8 cellular contexts compared by ENCODE assay signal in the genomic region with DNA sequence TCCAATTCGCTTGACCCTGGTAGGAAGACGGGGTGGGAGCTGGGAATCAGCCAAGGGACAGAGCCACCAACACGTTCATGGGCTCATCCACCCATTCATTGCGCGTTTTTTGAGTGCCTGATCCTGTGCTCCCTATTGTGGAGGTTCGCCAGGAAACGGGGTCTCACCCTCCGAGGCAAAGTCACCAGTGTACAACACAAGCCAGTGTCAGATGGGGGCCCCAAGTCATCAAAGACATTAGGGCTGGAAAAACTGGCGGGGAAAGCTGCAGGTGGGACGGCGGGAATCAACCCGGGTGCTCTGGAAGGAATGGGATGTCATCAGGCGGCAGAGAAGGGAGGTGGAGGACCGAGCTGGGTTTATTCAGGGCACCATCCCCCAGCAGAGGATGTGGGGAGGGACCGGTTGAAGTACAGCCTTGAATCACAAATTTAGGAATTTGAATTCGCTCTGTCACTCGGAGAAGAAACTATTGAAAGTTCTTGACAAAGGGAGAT. TPM values are rescaled to one million over a fixed set of nuclear protein-coding genes. Genes with fewer than 3 reads are reported as not detected.
DNase-seq lines count a peak whose midpoint lies in the region; ATAC-seq and TF ChIP-seq lines count a peak whose summit lies in the region.

No MANE protein-coding gene starts in this region.

- no peaks in the 10 kb centered on the region for H3K9me3 Mint-ChIP-seq in activated T-helper 1 cell treated with anti-CD3 and anti-CD28 coated beads, Interleukin-12 subunit alpha, Interleukin-12 subunit beta, Interleukin-2, Interleukin-4 antibody, amounts not matched to agents 30 ng/mL and 10 ng/mL and 1 ng/mL, durations not matched to agents 14 hours and 24 hours and 36 hours

- no peaks in the 10 kb centered on the region for H3K27me3 ChIP-seq in GM06990 (replicated peaks; ENCODE audit: control insufficient read depth, insufficient read depth, low read length)
- H3K27me3 ChIP-seq in right atrium auricular region, result no peaks in the 10 kb centered on the region
- H3K27me3 ChIP-seq in psoas muscle (ENCODE audit: insufficient read depth in 3 of 3, low read length in 2 of 3), result peaks cover 0 to 56% (median 8%) of the 10 kb centered on the region in 3 donors

- ATAC-seq in psoas muscle (peak in 2 of 4 donors; percentile 5 to 34), GM19023 (IDR thresholded peaks at IDR 0.05; ENCODE audit: unreplicated experiment) (no peak), HG02759 (IDR thresholded peaks at IDR 0.05; ENCODE audit: unreplicated experiment) (no peak)

- no peak overlapping the region for H3K27ac Mint-ChIP-seq in activated T-helper 1 cell treated with anti-CD3 and anti-CD28 coated beads, Interleukin-12 subunit alpha, Interleukin-12 subunit beta, Interleukin-2, Interleukin-4 antibody, amounts not matched to agents 30 ng/mL and 10 ng/mL and 1 ng/mL, durations not matched to agents 14 hours and 24 hours and 36 hours

- TF ChIP-seq CTCF in GM06990 (IDR thresholded peaks at IDR 0.05; ENCODE audit: insufficient read depth, low read length, poor library complexity, severe bottlenecking) (no peak), right atrium auricular region (IDR thresholded peaks at IDR 0.05) (no peak), psoas muscle (IDR thresholded peaks at IDR 0.05) (no peak)

- peaks cover 29% of the 10 kb centered on the region for H3K4me1 Mint-ChIP-seq in activated T-helper 1 cell treated with anti-CD3 and anti-CD28 coated beads, Interleukin-12 subunit alpha, Interleukin-12 subunit beta, Interleukin-2, Interleukin-4 antibody, amounts not matched to agents 30 ng/mL and 10 ng/mL and 1 ng/mL, durations not matched to agents 14 hours and 24 hours and 36 hours (ENCODE audit: low read depth)

- H3K4me3 Mint-ChIP-seq in activated T-helper 1 cell treated with anti-CD3 and anti-CD28 coated beads, Interleukin-12 subunit alpha, Interleukin-12 subunit beta, Interleukin-2, Interleukin-4 antibody, amounts not matched to agents 30 ng/mL and 10 ng/mL and 1 ng/mL, durations not matched to agents 14 hours and 24 hours and 36 hours, result peak overlapping the region; percentile 52

- peak overlapping the region; percentile 99 for H3K27ac ChIP-seq in right atrium auricular region
- H3K27ac ChIP-seq in psoas muscle, result peak overlapping the region; percentile 80

- peaks cover 54% of the 10 kb centered on the region for H3K27me3 Mint-ChIP-seq in activated T-helper 1 cell treated with anti-CD3 and anti-CD28 coated beads, Interleukin-12 subunit alpha, Interleukin-12 subunit beta, Interleukin-2, Interleukin-4 antibody, amounts not matched to agents 30 ng/mL and 10 ng/mL and 1 ng/mL, durations not matched to agents 14 hours and 24 hours and 36 hours (ENCODE audit: insufficient read depth)

- H3K9me3 ChIP-seq in right atrium auricular region (peaks cover 0 to 9% of the 10 kb centered on the region in 2 donors), psoas muscle (peaks cover 7% of the 10 kb centered on the region)

- intact Hi-C loops in activated T-helper 1 cell treated with anti-CD3 and anti-CD28 coated beads, Interleukin-12 subunit alpha, Interleukin-12 subunit beta, Interleukin-2, Interleukin-4 antibody, amounts not matched to agents 30 ng/mL and 10 ng/mL and 1 ng/mL, durations not matched to agents 14 hours and 24 hours and 36 hours (cut with micrococcal nuclease), result loop anchor here (1.0 to 5.0 kb wide), 3 partner anchors 7 to 563 kb away; a partner anchor contains a TSS
- intact Hi-C loops in psoas muscle (cut with DNase I), result no loop called here

- H3K4me1 ChIP-seq in right atrium auricular region (peaks cover 0 to 54% of the 10 kb centered on the region in 2 donors), psoas muscle (no peaks in the 10 kb centered on the region)

- peak overlapping the region; percentile 84 for H3K4me3 ChIP-seq in GM06990 (replicated peaks; ENCODE audit: low read depth, low read length)
- H3K4me3 ChIP-seq in right atrium auricular region, result peak overlapping the region; percentile 90 to 97
- peak overlapping the region; percentile 76 for H3K4me3 ChIP-seq in psoas muscle

- DNase-seq in GM06990 (ENCODE audit: extremely low read depth, insufficient read length), result no peak
- DNase-seq in activated T-helper 1 cell treated with anti-CD3 and anti-CD28 coated beads, Interleukin-12 subunit alpha, Interleukin-12 subunit beta, Interleukin-2, Interleukin-4 antibody, amounts not matched to agents 30 ng/mL and 10 ng/mL and 1 ng/mL, durations not matched to agents 14 hours and 24 hours and 36 hours (ENCODE audit: low spot score), result no peak
- DNase-seq in right atrium auricular region (ENCODE audit: low spot score), result no peak
- no peak for DNase-seq in psoas muscle
- no peak for DNase-seq in DMS 273 treated with DMSO at 0.1 percent for 48 hours (lab: John Stamatoyannopoulos, UW)
- no peak for DNase-seq in NCI-H2029 (lab: John Stamatoyannopoulos, UW)

- no peaks in the 10 kb centered on the region for H3K36me3 ChIP-seq in GM06990 (ENCODE audit: control insufficient read depth, insufficient read depth, low read length)
- peaks cover 21% of the 10 kb centered on the region for H3K36me3 ChIP-seq in right atrium auricular region
- no peaks in the 10 kb centered on the region for H3K36me3 ChIP-seq in psoas muscle (ENCODE audit: insufficient read depth in 1 of 2, low read depth in 1 of 2)

- WGBS in psoas muscle, 3 donors, result 19 to 40% (median 23%) methylated on average over 17 of the region's 17 CpGs

- no peaks in the 10 kb centered on the region for H3K36me3 Mint-ChIP-seq in activated T-helper 1 cell treated with anti-CD3 and anti-CD28 coated beads, Interleukin-12 subunit alpha, Interleukin-12 subunit beta, Interleukin-2, Interleukin-4 antibody, amounts not matched to agents 30 ng/mL and 10 ng/mL and 1 ng/mL, durations not matched to agents 14 hours and 24 hours and 36 hours (ENCODE audit: low read depth)

RNA-seq across cellular contexts. Expression of a gene that starts 0.7 kb away (rescaled TPM):
- total RNA-seq in activated T-helper 1 cell treated with anti-CD3 and anti-CD28 coated beads, Interleukin-12 subunit alpha, Interleukin-12 subunit beta, Interleukin-2, Interleukin-4 antibody, amounts not matched to agents 30 ng/mL and 10 ng/mL and 1 ng/mL, durations not matched to agents 14 hours and 24 hours and 36 hours, result 0.44 and 0.65 TPM in 2 replicates
- 100 to 1,000 TPM in 1 of 2 donors, 10 to 100 TPM in 1; 95.1 to 112 TPM for total RNA-seq in right atrium auricular region
- 10 to 100 TPM; 12.0 to 31.8 (median 23.8) TPM for total RNA-seq in psoas muscle
- 10 to 100 TPM; 13.1 to 23.7 (median 15.9) TPM for polyA plus RNA-seq in psoas muscle
